In genomic region chr2:177271981-177272666, GRCh38 we compare ENCODE assay signal across 1 cellular context.
TF ChIP-seq lines count a peak whose summit lies in the region.

No MANE protein-coding gene starts in this region.

TF ChIP-seq in HEK293, 187 proteins besides CTCF, POLR2A, EP300 and RAD21 (continued from another document):
- TF ChIP-seq ZNF518A (tag by site-specific recombination; conservative IDR thresholded peaks at IDR 0.05; ENCODE audit: low read depth) (no peak), ZBTB7A (tag by site-specific recombination; IDR thresholded peaks at IDR 0.05; ENCODE audit: low read depth) (no peak), ZNF548 (tag by site-specific recombination; IDR thresholded peaks at IDR 0.05) (no peak), ZNF335 (tag by site-specific recombination; conservative IDR thresholded peaks at IDR 0.05) (peak; percentile 53), ZNF174 (tag by site-specific recombination; IDR thresholded peaks at IDR 0.05) (no peak)
